In genomic region chr20:17614176-17614811, GRCh38 we compare ENCODE assay signal across 9 cellular contexts. TPM values are rescaled to one million over a fixed set of nuclear protein-coding genes. Genes with fewer than 3 reads are reported as not detected.
DNase-seq lines count a peak whose midpoint lies in the region; ATAC-seq, FAIRE-seq and TF ChIP-seq lines count a peak whose summit lies in the region.
"Had no signal": no experiment of that assay in that cellular context is flagged by ENCODE, and none has a peak within 500 bp of the region (broad histone marks: within the 10 kb centered on the region; RNA-seq: fewer than 3 reads in every experiment).

No MANE protein-coding gene starts in this region.

- peak overlapping the region; percentile 59 to 60 for H3K27ac Mint-ChIP-seq in T-cell
- peak overlapping the region; percentile 72 for H3K27ac Mint-ChIP-seq in stimulated activated effector memory CD8-positive, alpha-beta T cell treated with anti-CD3 and anti-CD28 coated beads, Interleukin-12 subunit alpha, Interleukin-12 subunit beta, amount 100 ng/mL, for 72 hours
- no peak overlapping the region for H3K27ac Mint-ChIP-seq in activated naive CD8-positive, alpha-beta T cell treated with anti-CD3 and anti-CD28 coated beads, Interleukin-2, amount 50 U/mL, for 24 hours

- intact Hi-C loops in left cardiac atrium (cut with DNase I), result loop anchor here in 1 of 2 donors (5.0 kb wide), 1 partner anchor 77 kb away; no protein-coding TSS in a partner anchor

- no peak for TF ChIP-seq POLR2A in H54 (IDR thresholded peaks at IDR 0.05; ENCODE audit: low read depth, low read length)

- ATAC-seq in T-cell (replicated peaks in 1 of 4) (no peak), left cardiac atrium (peak; percentile 51 to 52), GM18858 (IDR thresholded peaks at IDR 0.05; ENCODE audit: unreplicated experiment) (no peak)
- no peak for ATAC-seq in stimulated activated effector memory CD8-positive, alpha-beta T cell treated with anti-CD3 and anti-CD28 coated beads, Interleukin-12 subunit alpha, Interleukin-12 subunit beta, amount 100 ng/mL, for 72 hours
- no peak for ATAC-seq in activated naive CD8-positive, alpha-beta T cell treated with anti-CD3 and anti-CD28 coated beads, Interleukin-2, amount 50 U/mL, for 24 hours

- peak; percentile 5 for DNase-seq in H54 (ENCODE audit: insufficient read length, low spot score)
- peak in 1 of 34 experiments; percentile 8 for DNase-seq in T-cell
- DNase-seq in left cardiac atrium, result peak; percentile 85
- peak in 1 of 2 donors; percentile 46 for DNase-seq in stimulated activated effector memory CD8-positive, alpha-beta T cell treated with anti-CD3 and anti-CD28 coated beads, Interleukin-12 subunit alpha, Interleukin-12 subunit beta, amount 100 ng/mL, for 72 hours (ENCODE audit: low spot score in 2 of 2)
- no peak for DNase-seq in NOMO-1 treated with dmso at 0.1 percent for 144 hours (lab: John Stamatoyannopoulos, UW; ENCODE audit: unreplicated experiment)
- DNase-seq in activated naive CD8-positive, alpha-beta T cell treated with anti-CD3 and anti-CD28 coated beads, Interleukin-2, amount 50 U/mL, for 24 hours, result no peak
- DNase-seq: activated CD4-positive, CD25-positive, alpha-beta regulatory T cell treated with anti-CD3 and anti-CD28 coated beads, Interleukin-2, amount 50 U/mL, for 72 hours had no signal

- H3K4me3 Mint-ChIP-seq in T-cell, result no peak overlapping the region
- H3K4me3 Mint-ChIP-seq in stimulated activated effector memory CD8-positive, alpha-beta T cell treated with anti-CD3 and anti-CD28 coated beads, Interleukin-12 subunit alpha, Interleukin-12 subunit beta, amount 100 ng/mL, for 72 hours, result no peak overlapping the region
- H3K4me3 Mint-ChIP-seq in activated naive CD8-positive, alpha-beta T cell treated with anti-CD3 and anti-CD28 coated beads, Interleukin-2, amount 50 U/mL, for 24 hours, result no peak overlapping the region

- H3K9me3 Mint-ChIP-seq in T-cell, result no peaks in the 10 kb centered on the region
- H3K9me3 Mint-ChIP-seq in stimulated activated effector memory CD8-positive, alpha-beta T cell treated with anti-CD3 and anti-CD28 coated beads, Interleukin-12 subunit alpha, Interleukin-12 subunit beta, amount 100 ng/mL, for 72 hours, result no peaks in the 10 kb centered on the region
- no peaks in the 10 kb centered on the region for H3K9me3 Mint-ChIP-seq in activated naive CD8-positive, alpha-beta T cell treated with anti-CD3 and anti-CD28 coated beads, Interleukin-2, amount 50 U/mL, for 24 hours

- H3K36me3 Mint-ChIP-seq in T-cell, result peaks cover 9% of the 10 kb centered on the region
- peaks cover 15% of the 10 kb centered on the region for H3K36me3 Mint-ChIP-seq in stimulated activated effector memory CD8-positive, alpha-beta T cell treated with anti-CD3 and anti-CD28 coated beads, Interleukin-12 subunit alpha, Interleukin-12 subunit beta, amount 100 ng/mL, for 72 hours
- peaks cover 2% of the 10 kb centered on the region for H3K36me3 Mint-ChIP-seq in activated naive CD8-positive, alpha-beta T cell treated with anti-CD3 and anti-CD28 coated beads, Interleukin-2, amount 50 U/mL, for 24 hours (ENCODE audit: low read depth)

- FAIRE-seq in H54 (lab: Jason Lieb, UNC), result no peak
- FAIRE-seq: islet of Langerhans had no signal

- POLR2A ChIA-PET in T-cell (lab: Charles Lee), result no interaction called here

- H3K27me3 Mint-ChIP-seq in T-cell, result no peaks in the 10 kb centered on the region
- no peaks in the 10 kb centered on the region for H3K27me3 Mint-ChIP-seq in activated naive CD8-positive, alpha-beta T cell treated with anti-CD3 and anti-CD28 coated beads, Interleukin-2, amount 50 U/mL, for 24 hours

- CTCF ChIA-PET in T-cell (lab: Charles Lee), result interaction anchor here in 1 of 2 donors (0.6 kb wide), 1 partner anchor 37 kb away, joined by 3 read pairs; no protein-coding TSS in a partner anchor

- peaks cover 30 to 37% (median 34%) of the 10 kb centered on the region in 3 donors for H3K4me1 Mint-ChIP-seq in T-cell
- H3K4me1 Mint-ChIP-seq in stimulated activated effector memory CD8-positive, alpha-beta T cell treated with anti-CD3 and anti-CD28 coated beads, Interleukin-12 subunit alpha, Interleukin-12 subunit beta, amount 100 ng/mL, for 72 hours, result peaks cover 34% of the 10 kb centered on the region
- peaks cover 33% of the 10 kb centered on the region for H3K4me1 Mint-ChIP-seq in activated naive CD8-positive, alpha-beta T cell treated with anti-CD3 and anti-CD28 coated beads, Interleukin-2, amount 50 U/mL, for 24 hours

RNA-seq across cellular contexts. Expression of gene DSTN, which starts 44.4 kb away (rescaled TPM):
- total RNA-seq in T-cell, result 10 to 100 TPM; 36.3 to 41.7 (median 41.3) TPM
- 100 to 1,000 TPM; 547 to 572 TPM for total RNA-seq in left cardiac atrium

Comparison
In these comparisons a context has a peak if more than half of its experiments do, and no peak if none do; other contexts are left out.
1. DNase-seq: peak in H54 (single experiment) and left cardiac atrium (single experiment); none in NOMO-1 treated with dmso at 0.1 percent for 144 hours (single experiment) and activated naive CD8-positive, alpha-beta T cell treated with anti-CD3 and anti-CD28 coated beads, Interleukin-2, amount 50 U/mL, for 24 hours (single experiment).
2. ATAC-seq: peak in left cardiac atrium (2 of 2); none in T-cell (0 of 4), stimulated activated effector memory CD8-positive, alpha-beta T cell treated with anti-CD3 and anti-CD28 coated beads, Interleukin-12 subunit alpha, Interleukin-12 subunit beta, amount 100 ng/mL, for 72 hours (single experiment), GM18858 (single experiment) and activated naive CD8-positive, alpha-beta T cell treated with anti-CD3 and anti-CD28 coated beads, Interleukin-2, amount 50 U/mL, for 24 hours (single experiment).
3. RNA of gene DSTN, which starts 44.4 kb away (total RNA-seq): 547 to 572 TPM in left cardiac atrium; 36.3 to 41.7 TPM in T-cell; every median in the first group is over 10 times any median in the second.